In genomic region chr18:74291771-74292540, GRCh38 we compare ENCODE assay signal across 8 cellular contexts. TPM values are rescaled to one million over a fixed set of nuclear protein-coding genes. Genes with fewer than 3 reads are reported as not detected.
A peak's percentile ranks its signal among the peaks of the same experiment; 100 is the strongest.
DNase-seq lines count a peak whose midpoint lies in the region; ATAC-seq and TF ChIP-seq lines count a peak whose summit lies in the region.

CYB5A (minus strand) TSS chr18:74291963; CDS start chr18:74291875, 88 bp downstream.

- POLR2A ChIA-PET in RWPE1 (lab: Yijun Ruan, JAX; ENCODE audit: low non-redundant PET), result no interaction called here

- H3K27ac ChIP-seq in RWPE1, result peak within 1 kb of the TSS; percentile 61

- intact Hi-C loops in activated T-helper 2 cell treated with anti-CD3 and anti-CD28 coated beads, Interferon-gamma antibody, Interleukin-2, Interleukin-4, amounts not matched to agents 10 μg/mL and 5 μg/mL and 100 μg/mL, durations not matched to agents 14 hours and 24 hours and 36 hours (cut with micrococcal nuclease), result loop anchor here (1.0 to 5.0 kb wide), 3 partner anchors 40 to 205 kb away; partner anchors contain the start of genes CNDP2 and TIMM21
- intact Hi-C loops in natural killer cell (cut with micrococcal nuclease), result loop anchor here (1.0 to 2.0 kb wide), 3 partner anchors 144 to 305 kb away; partner anchors contain the start of genes CNDP2, TIMM21 and ZNF407

- peak within 1 kb of the TSS; percentile 71 to 99 (median 97) for H3K4me3 Mint-ChIP-seq in IgD-negative memory B cell
- peak within 1 kb of the TSS; percentile 94 for H3K4me3 Mint-ChIP-seq in activated T-helper 2 cell treated with anti-CD3 and anti-CD28 coated beads, Interferon-gamma antibody, Interleukin-2, Interleukin-4, amounts not matched to agents 10 μg/mL and 5 μg/mL and 100 μg/mL, durations not matched to agents 14 hours and 24 hours and 36 hours (ENCODE audit: low read depth)
- H3K4me3 Mint-ChIP-seq in natural killer cell, result no peak within 1 kb of the TSS

- H3K4me1 Mint-ChIP-seq in IgD-negative memory B cell, result peaks cover 5 to 21% (median 6%) of the 10 kb centered on the region in 3 donors
- H3K4me1 Mint-ChIP-seq in activated T-helper 2 cell treated with anti-CD3 and anti-CD28 coated beads, Interferon-gamma antibody, Interleukin-2, Interleukin-4, amounts not matched to agents 10 μg/mL and 5 μg/mL and 100 μg/mL, durations not matched to agents 14 hours and 24 hours and 36 hours (ENCODE audit: low read depth), result peaks cover 5% of the 10 kb centered on the region
- H3K4me1 Mint-ChIP-seq in natural killer cell, result peaks cover 5 to 8% of the 10 kb centered on the region in 2 donors

- H3K9me3 Mint-ChIP-seq in IgD-negative memory B cell (peaks cover 0 to 4% (median 2%) of the 10 kb centered on the region in 3 donors), natural killer cell (no peaks in the 10 kb centered on the region)
- H3K9me3 Mint-ChIP-seq in activated T-helper 2 cell treated with anti-CD3 and anti-CD28 coated beads, Interferon-gamma antibody, Interleukin-2, Interleukin-4, amounts not matched to agents 10 μg/mL and 5 μg/mL and 100 μg/mL, durations not matched to agents 14 hours and 24 hours and 36 hours, result no peaks in the 10 kb centered on the region

- ATAC-seq in GM21526 (IDR thresholded peaks at IDR 0.05; ENCODE audit: low FRiP score, unreplicated experiment), result peak; percentile 99
- ATAC-seq in natural killer cell, result peak; percentile 95 to 100 (median 96)

- no peak for TF ChIP-seq CTCF in RWPE1 (conservative IDR thresholded peaks at IDR 0.05; ENCODE audit: low read depth)
- peak; percentile 1 for TF ChIP-seq CTCF in fibroblast of mammary gland (conservative IDR thresholded peaks at IDR 0.05; ENCODE audit: control insufficient read depth, insufficient read depth, low read depth, low read length)
- no peak for TF ChIP-seq CTCF in natural killer cell (IDR thresholded peaks at IDR 0.05)

- DNase-seq in DMS114 treated with DMSO at 0.1 percent for 48 hours (lab: John Stamatoyannopoulos, UW; ENCODE audit: unreplicated experiment), result peak; percentile 81
- DNase-seq in RWPE1 (ENCODE audit: low spot score), result peak; percentile 100
- DNase-seq in activated T-helper 2 cell treated with anti-CD3 and anti-CD28 coated beads, Interferon-gamma antibody, Interleukin-2, Interleukin-4, amounts not matched to agents 10 μg/mL and 5 μg/mL and 100 μg/mL, durations not matched to agents 14 hours and 24 hours and 36 hours (ENCODE audit: low spot score), result peak; percentile 93
- DNase-seq in fibroblast of mammary gland (ENCODE audit: low read depth), result peak; percentile 93
- DNase-seq in natural killer cell, result peak; percentile 100
- peak; percentile 98 for DNase-seq in stimulated activated naive CD4-positive, alpha-beta T cell treated with Interleukin-2 at 50 U/mL for 16 hours (lab: John Stamatoyannopoulos, UW)

- no peaks in the 10 kb centered on the region for H3K27me3 Mint-ChIP-seq in IgD-negative memory B cell
- peaks cover 15% of the 10 kb centered on the region for H3K27me3 Mint-ChIP-seq in activated T-helper 2 cell treated with anti-CD3 and anti-CD28 coated beads, Interferon-gamma antibody, Interleukin-2, Interleukin-4, amounts not matched to agents 10 μg/mL and 5 μg/mL and 100 μg/mL, durations not matched to agents 14 hours and 24 hours and 36 hours (ENCODE audit: low read depth)
- no peaks in the 10 kb centered on the region for H3K27me3 Mint-ChIP-seq in natural killer cell (ENCODE audit: low read depth in 2 of 2)

- CTCF ChIA-PET in RWPE1 (lab: Yijun Ruan, JAX), result no interaction called here

- peak within 1 kb of the TSS; percentile 90 for H3K4me3 ChIP-seq in fibroblast of mammary gland (ENCODE audit: control insufficient read depth, low read depth, low read length)

- H3K36me3 Mint-ChIP-seq in IgD-negative memory B cell, result no peaks in the 10 kb centered on the region
- peaks cover 4% of the 10 kb centered on the region for H3K36me3 Mint-ChIP-seq in activated T-helper 2 cell treated with anti-CD3 and anti-CD28 coated beads, Interferon-gamma antibody, Interleukin-2, Interleukin-4, amounts not matched to agents 10 μg/mL and 5 μg/mL and 100 μg/mL, durations not matched to agents 14 hours and 24 hours and 36 hours (ENCODE audit: low read depth)
- H3K36me3 Mint-ChIP-seq in natural killer cell, result no peaks in the 10 kb centered on the region

- peak within 1 kb of the TSS; percentile 23 to 97 (median 94) for H3K27ac Mint-ChIP-seq in IgD-negative memory B cell
- peak within 1 kb of the TSS; percentile 78 for H3K27ac Mint-ChIP-seq in activated T-helper 2 cell treated with anti-CD3 and anti-CD28 coated beads, Interferon-gamma antibody, Interleukin-2, Interleukin-4, amounts not matched to agents 10 μg/mL and 5 μg/mL and 100 μg/mL, durations not matched to agents 14 hours and 24 hours and 36 hours
- peak within 1 kb of the TSS; percentile 85 to 95 for H3K27ac Mint-ChIP-seq in natural killer cell

RNA-seq across cellular contexts. Expression of gene CYB5A, which starts in this region (rescaled TPM):
- polyA plus RNA-seq in IgD-negative memory B cell, result 61.4 TPM
- 36.8 and 37.9 TPM in 2 replicates for total RNA-seq in activated T-helper 2 cell treated with anti-CD3 and anti-CD28 coated beads, Interferon-gamma antibody, Interleukin-2, Interleukin-4, amounts not matched to agents 10 μg/mL and 5 μg/mL and 100 μg/mL, durations not matched to agents 14 hours and 24 hours and 36 hours
- 10 to 100 TPM; 10.4 to 14.6 (median 13.0) TPM for total RNA-seq in natural killer cell

Comparison
In these comparisons a context has a peak if more than half of its experiments do, and no peak if none do; other contexts are left out.
1. Peak in every context shown above with its lines: DNase-seq, ATAC-seq, H3K4me3 ChIP-seq and H3K27ac ChIP-seq.